In genomic region chr1:209390764-209391163, GRCh38 we compare ENCODE assay signal across 23 cellular contexts.
"Had no signal": no experiment of that assay in that cellular context is flagged by ENCODE, and none has a peak within 500 bp of the region (broad histone marks: within the 10 kb centered on the region; RNA-seq: fewer than 3 reads in every experiment).

No MANE protein-coding gene starts in this region.

- H3K27ac Mint-ChIP-seq: activated CD4-positive, alpha-beta memory T cell treated with anti-CD3 and anti-CD28 coated beads, Interleukin-2, amount 10 ng/mL, durations not matched to agents 7 days and 5 days; activated naive CD8-positive, alpha-beta T cell treated with anti-CD3 and anti-CD28 coated beads, Interleukin-2, amount 10 ng/mL, durations not matched to agents 7 days and 5 days; activated T-cell treated with anti-CD3 and anti-CD28 coated beads, Interleukin-2, amount 50 U/mL, for 72 hours; activated T-helper 2 cell treated with anti-CD3 and anti-CD28 coated beads, Interferon-gamma antibody, Interleukin-2, Interleukin-4, amounts not matched to agents 10 μg/mL and 5 μg/mL and 100 μg/mL, durations not matched to agents 14 hours and 24 hours and 36 hours; T-cell had no signal

- H3K36me3 Mint-ChIP-seq: activated naive CD8-positive, alpha-beta T cell treated with anti-CD3 and anti-CD28 coated beads, Interleukin-2, amount 10 ng/mL, durations not matched to agents 7 days and 5 days; T-cell had no signal

- H3K4me1 ChIP-seq: adrenal gland had no signal

- H3K4me3 Mint-ChIP-seq: activated CD4-positive, alpha-beta memory T cell treated with anti-CD3 and anti-CD28 coated beads, Interleukin-2, amount 10 ng/mL, durations not matched to agents 7 days and 5 days; activated naive CD8-positive, alpha-beta T cell treated with anti-CD3 and anti-CD28 coated beads, Interleukin-2, amount 10 ng/mL, durations not matched to agents 7 days and 5 days; activated T-cell treated with anti-CD3 and anti-CD28 coated beads, Interleukin-2, amount 50 U/mL, for 72 hours; T-cell had no signal

- H3K9me3 ChIP-seq: adrenal gland had no signal

- H3K9me3 Mint-ChIP-seq: activated CD4-positive, alpha-beta memory T cell treated with anti-CD3 and anti-CD28 coated beads, Interleukin-2, amount 10 ng/mL, durations not matched to agents 7 days and 5 days; activated naive CD8-positive, alpha-beta T cell treated with anti-CD3 and anti-CD28 coated beads, Interleukin-2, amount 10 ng/mL, durations not matched to agents 7 days and 5 days; activated T-cell treated with anti-CD3 and anti-CD28 coated beads, Interleukin-2, amount 50 U/mL, for 72 hours; activated T-helper 2 cell treated with anti-CD3 and anti-CD28 coated beads, Interferon-gamma antibody, Interleukin-2, Interleukin-4, amounts not matched to agents 10 μg/mL and 5 μg/mL and 100 μg/mL, durations not matched to agents 14 hours and 24 hours and 36 hours had no signal

- H3K36me3 ChIP-seq: adrenal gland had no signal

- H3K27me3 ChIP-seq: adrenal gland had no signal

- H3K4me1 Mint-ChIP-seq: activated CD4-positive, alpha-beta memory T cell treated with anti-CD3 and anti-CD28 coated beads, Interleukin-2, amount 10 ng/mL, durations not matched to agents 7 days and 5 days; activated naive CD8-positive, alpha-beta T cell treated with anti-CD3 and anti-CD28 coated beads, Interleukin-2, amount 10 ng/mL, durations not matched to agents 7 days and 5 days; T-cell had no signal

- H3K4me3 ChIP-seq: adrenal gland, SK-N-MC had no signal

- DNase-seq: activated CD4-positive, alpha-beta memory T cell treated with anti-CD3 and anti-CD28 coated beads, Interleukin-2, amount 10 ng/mL, durations not matched to agents 7 days and 5 days; activated CD4-positive, alpha-beta T cell treated with anti-CD3 and anti-CD28 coated beads, Interleukin-2, amount 50 U/mL, for 1 hour; activated CD4-positive, CD25-positive, alpha-beta regulatory T cell; activated CD8-positive, alpha-beta memory T cell treated with anti-CD3 and anti-CD28 coated beads, Interleukin-2, amount 50 U/mL, for 4 hours; activated gamma-delta T cell treated with Interleukin-2 at 50 U/mL for 16 hours; activated naive CD4-positive, alpha-beta T cell treated with anti-CD3 and anti-CD28 coated beads, Interleukin-2, amount 50 U/mL, for 16 hours; activated naive CD8-positive, alpha-beta T cell treated with anti-CD3 and anti-CD28 coated beads, Interleukin-2, amount 10 ng/mL, durations not matched to agents 7 days and 5 days; activated T-cell treated with anti-CD3 and anti-CD28 coated beads, Interleukin-2, amount 50 U/mL, for 72 hours; adrenal gland; anterior cingulate cortex; caudate nucleus; NCI-H1048; NCI-H146; NCI-H187 treated with DMSO at 0.1 percent for 48 hours; NCI-H2081 treated with DMSO at 0.1 percent for 48 hours; NCI-H446; NCI-H524; T-cell; T-helper 2 cell; T1000 had no signal

- H3K27ac ChIP-seq: adrenal gland, SK-N-MC, VCaP had no signal
